In the genomic region with DNA sequence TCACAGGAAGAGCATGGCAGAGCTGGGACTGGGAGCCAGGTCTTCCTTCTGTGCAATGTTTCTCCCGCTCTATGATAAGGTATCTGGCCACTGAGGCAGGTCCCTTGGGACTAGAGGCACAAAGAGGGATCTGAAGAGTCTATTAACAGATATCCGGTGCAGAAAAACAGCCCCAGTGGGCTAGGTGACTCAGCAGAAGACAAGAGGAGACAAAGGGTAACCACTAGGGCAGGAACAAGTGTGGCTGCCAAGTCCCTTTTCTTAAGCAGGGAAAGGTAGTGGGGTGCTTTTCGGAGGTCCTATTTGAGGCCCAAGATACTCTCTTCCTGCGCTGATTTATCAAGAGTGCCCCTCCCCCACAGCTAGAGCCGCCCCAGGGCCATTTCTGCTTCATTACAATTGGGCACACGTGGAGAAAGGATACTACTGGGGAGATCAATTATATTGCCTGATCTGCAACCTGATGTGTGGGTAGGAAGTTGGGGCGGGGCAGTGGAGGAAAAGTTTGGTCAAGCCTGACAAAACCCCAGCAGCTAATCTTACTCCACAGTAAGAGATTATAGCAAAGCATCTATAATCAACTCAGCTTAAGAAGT, we compare ENCODE assay signal across 12 cellular contexts. TPM values are rescaled to one million over a fixed set of nuclear protein-coding genes. Genes with fewer than 3 reads are reported as not detected.
DNase-seq lines count a peak whose midpoint lies in the region; ATAC-seq and TF ChIP-seq lines count a peak whose summit lies in the region.
"Had no signal": no experiment of that assay in that cellular context is flagged by ENCODE, and none has a peak within 500 bp of the region (broad histone marks: within the 10 kb centered on the region; RNA-seq: fewer than 3 reads in every experiment).

A gene with protein sequence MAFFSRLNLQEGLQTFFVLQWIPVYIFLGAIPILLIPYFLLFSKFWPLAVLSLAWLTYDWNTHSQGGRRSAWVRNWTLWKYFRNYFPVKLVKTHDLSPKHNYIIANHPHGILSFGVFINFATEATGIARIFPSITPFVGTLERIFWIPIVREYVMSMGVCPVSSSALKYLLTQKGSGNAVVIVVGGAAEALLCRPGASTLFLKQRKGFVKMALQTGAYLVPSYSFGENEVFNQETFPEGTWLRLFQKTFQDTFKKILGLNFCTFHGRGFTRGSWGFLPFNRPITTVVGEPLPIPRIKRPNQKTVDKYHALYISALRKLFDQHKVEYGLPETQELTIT (plus strand): TSS at position 546 of the 596 bp plus-strand sequence. CDS start 100 bp downstream, outside the sequence.

- peaks cover 7% of the 10 kb centered on the region for H3K4me1 ChIP-seq in GM23338 (ENCODE audit: insufficient read depth)

- ATAC-seq in activated CD8-positive, alpha-beta memory T cell treated with anti-CD3 and anti-CD28 coated beads, Interleukin-2, amount 10 ng/mL, durations not matched to agents 7 days and 5 days: peak; percentile 49
- ATAC-seq in GM23338: no peak
- no peak for ATAC-seq in stimulated activated effector memory CD8-positive, alpha-beta T cell treated with anti-CD3 and anti-CD28 coated beads, Interleukin-12 subunit alpha, Interleukin-12 subunit beta, amount 100 ng/mL, for 72 hours

- no peaks in the 10 kb centered on the region for H3K36me3 Mint-ChIP-seq in activated CD8-positive, alpha-beta memory T cell treated with anti-CD3 and anti-CD28 coated beads, Interleukin-2, amount 10 ng/mL, durations not matched to agents 7 days and 5 days
- no peaks in the 10 kb centered on the region for H3K36me3 Mint-ChIP-seq in GM23338 (ENCODE audit: low read depth)
- no peaks in the 10 kb centered on the region for H3K36me3 Mint-ChIP-seq in stimulated activated effector memory CD8-positive, alpha-beta T cell treated with anti-CD3 and anti-CD28 coated beads, Interleukin-12 subunit alpha, Interleukin-12 subunit beta, amount 100 ng/mL, for 72 hours
- H3K36me3 Mint-ChIP-seq: activated naive CD4-positive, alpha-beta T cell treated with anti-CD3 and anti-CD28 coated beads, Interleukin-2, amount 10 ng/mL, durations not matched to agents 7 days and 5 days had no signal

- H3K4me1 Mint-ChIP-seq in activated CD8-positive, alpha-beta memory T cell treated with anti-CD3 and anti-CD28 coated beads, Interleukin-2, amount 10 ng/mL, durations not matched to agents 7 days and 5 days: peaks cover 27% of the 10 kb centered on the region
- peaks cover 19% of the 10 kb centered on the region for H3K4me1 Mint-ChIP-seq in GM23338
- H3K4me1 Mint-ChIP-seq in stimulated activated effector memory CD8-positive, alpha-beta T cell treated with anti-CD3 and anti-CD28 coated beads, Interleukin-12 subunit alpha, Interleukin-12 subunit beta, amount 100 ng/mL, for 72 hours: peaks cover 8% of the 10 kb centered on the region

- H3K27ac ChIP-seq in GM23338 (ENCODE audit: low read depth): no peak within 1 kb of the TSS

- H3F3A ChIP-seq in GM23338 (replicated peaks; ENCODE audit: low read depth): no peaks in the 10 kb centered on the region

- peak within 1 kb of the TSS; percentile 46 for H3K27ac Mint-ChIP-seq in activated CD8-positive, alpha-beta memory T cell treated with anti-CD3 and anti-CD28 coated beads, Interleukin-2, amount 10 ng/mL, durations not matched to agents 7 days and 5 days
- H3K27ac Mint-ChIP-seq in GM23338: no peak within 1 kb of the TSS
- peak within 1 kb of the TSS; percentile 78 for H3K27ac Mint-ChIP-seq in stimulated activated effector memory CD8-positive, alpha-beta T cell treated with anti-CD3 and anti-CD28 coated beads, Interleukin-12 subunit alpha, Interleukin-12 subunit beta, amount 100 ng/mL, for 72 hours
- H3K27ac Mint-ChIP-seq: activated naive CD4-positive, alpha-beta T cell treated with anti-CD3 and anti-CD28 coated beads, Interleukin-2, amount 10 ng/mL, durations not matched to agents 7 days and 5 days had no signal

- CTCF ChIA-PET in activated CD8-positive, alpha-beta memory T cell treated with anti-CD3 and anti-CD28 coated beads, Interleukin-2, amount 10 ng/mL, durations not matched to agents 7 days and 5 days (lab: Charles Lee): interaction anchor here (0.5 to 1.0 kb wide), 2 partner anchors 44 to 61 kb away, joined by 3 read pairs; a partner anchor contains a TSS

- no peak for TF ChIP-seq CTCF in GM23338 (conservative IDR thresholded peaks at IDR 0.05; ENCODE audit: low read depth in 2 of 2)

- H3K4me3 Mint-ChIP-seq in activated CD8-positive, alpha-beta memory T cell treated with anti-CD3 and anti-CD28 coated beads, Interleukin-2, amount 10 ng/mL, durations not matched to agents 7 days and 5 days: no peak within 1 kb of the TSS
- H3K4me3 Mint-ChIP-seq in GM23338: no peak within 1 kb of the TSS
- H3K4me3 Mint-ChIP-seq in stimulated activated effector memory CD8-positive, alpha-beta T cell treated with anti-CD3 and anti-CD28 coated beads, Interleukin-12 subunit alpha, Interleukin-12 subunit beta, amount 100 ng/mL, for 72 hours: no peak within 1 kb of the TSS
- H3K4me3 Mint-ChIP-seq: activated naive CD4-positive, alpha-beta T cell treated with anti-CD3 and anti-CD28 coated beads, Interleukin-2, amount 10 ng/mL, durations not matched to agents 7 days and 5 days had no signal

- H3K27me3 Mint-ChIP-seq in activated CD8-positive, alpha-beta memory T cell treated with anti-CD3 and anti-CD28 coated beads, Interleukin-2, amount 10 ng/mL, durations not matched to agents 7 days and 5 days: peaks cover 3% of the 10 kb centered on the region
- H3K27me3 Mint-ChIP-seq in GM23338 (ENCODE audit: insufficient read depth, low read depth, poor library complexity): peaks cover 5% of the 10 kb centered on the region
- H3K27me3 Mint-ChIP-seq: activated naive CD4-positive, alpha-beta T cell treated with anti-CD3 and anti-CD28 coated beads, Interleukin-2, amount 10 ng/mL, durations not matched to agents 7 days and 5 days had no signal

- H4K20me1 ChIP-seq in GM23338 (replicated peaks; ENCODE audit: insufficient read depth): no peaks in the 10 kb centered on the region

- H3K36me3 ChIP-seq in GM23338 (ENCODE audit: insufficient read depth): no peaks in the 10 kb centered on the region

- no peak within 1 kb of the TSS for H3K4me2 ChIP-seq in GM23338

- no peaks in the 10 kb centered on the region for H3K9me3 Mint-ChIP-seq in activated CD8-positive, alpha-beta memory T cell treated with anti-CD3 and anti-CD28 coated beads, Interleukin-2, amount 10 ng/mL, durations not matched to agents 7 days and 5 days (ENCODE audit: low read depth)
- no peaks in the 10 kb centered on the region for H3K9me3 Mint-ChIP-seq in GM23338
- H3K9me3 Mint-ChIP-seq in stimulated activated effector memory CD8-positive, alpha-beta T cell treated with anti-CD3 and anti-CD28 coated beads, Interleukin-12 subunit alpha, Interleukin-12 subunit beta, amount 100 ng/mL, for 72 hours: no peaks in the 10 kb centered on the region
- H3K9me3 Mint-ChIP-seq: activated naive CD4-positive, alpha-beta T cell treated with anti-CD3 and anti-CD28 coated beads, Interleukin-2, amount 10 ng/mL, durations not matched to agents 7 days and 5 days had no signal

- DNase-seq in activated CD8-positive, alpha-beta memory T cell treated with anti-CD3 and anti-CD28 coated beads, Interleukin-2, amount 10 ng/mL, durations not matched to agents 7 days and 5 days: peak; percentile 41
- no peak for DNase-seq in activated CD8-positive, alpha-beta memory T cell treated with anti-CD3 and anti-CD28 coated beads, Interleukin-2, amount 50 U/mL, for 4 hours
- DNase-seq in GM23338 (ENCODE audit: low spot score) (no peak), M059J (ENCODE audit: low read depth) (peak; percentile 47), GOT3 (lab: John Stamatoyannopoulos, UW) (no peak), D341Med (ENCODE audit: low spot score) (no peak), ecto neural progenitor cell (ENCODE audit: low spot score) (no peak)
- no peak for DNase-seq in stimulated activated effector memory CD8-positive, alpha-beta T cell treated with anti-CD3 and anti-CD28 coated beads, Interleukin-12 subunit alpha, Interleukin-12 subunit beta, amount 100 ng/mL, for 72 hours (ENCODE audit: low spot score in 2 of 2)
- DNase-seq: activated naive CD4-positive, alpha-beta T cell treated with anti-CD3 and anti-CD28 coated beads, Interleukin-2, amount 10 ng/mL, durations not matched to agents 7 days and 5 days; effector CD8-positive, alpha-beta T cell; NCI-H524 treated with DMSO at 0.1 percent for 48 hours had no signal

- H3K79me2 ChIP-seq in GM23338 (replicated peaks; ENCODE audit: insufficient read depth): no peaks in the 10 kb centered on the region

- no peaks in the 10 kb centered on the region for H3K27me3 ChIP-seq in GM23338 (ENCODE audit: insufficient read depth)

- H3K4me3 ChIP-seq in GM23338: no peak within 1 kb of the TSS

- H2AFZ ChIP-seq in GM23338: peak within 1 kb of the TSS; percentile 47; the same call in 1 of the 2 replicates

- H3K9me2 ChIP-seq in GM23338 (ENCODE audit: insufficient read depth): no peaks in the 10 kb centered on the region

TF ChIP-seq in GM23338, 12 proteins besides CTCF, POLR2A, EP300 and RAD21 (continues in another document):
- TF ChIP-seq EZH2phosphoT487 (IDR thresholded peaks at IDR 0.05; ENCODE audit: unreplicated experiment): no peak
- TF ChIP-seq EZH2 (IDR thresholded peaks at IDR 0.05; ENCODE audit: low read depth, unreplicated experiment): no peak

RNA-seq across cellular contexts. Expression of the gene that starts here (rescaled TPM):
- total RNA-seq in activated CD8-positive, alpha-beta memory T cell treated with anti-CD3 and anti-CD28 coated beads, Interleukin-2, amount 10 ng/mL, durations not matched to agents 7 days and 5 days: not detected
- total RNA-seq in GM23338 (2014; rRNA removed; shearing (Covaris generic)): not detected in 2 replicates
- polyA plus RNA-seq in GM23338 (2016; fragmentation: Nextera tagmentation; extraction: Ambion mirVana): not detected in 2 replicates
- not detected in 2 replicates for total RNA-seq in M059J (2014; rRNA removed; shearing (Covaris generic))
- total RNA-seq: temporal lobe had no signal

Comparison
In these comparisons a context has a peak if more than half of its experiments do, and no peak if none do; other contexts are left out.
1. Peak in DNase-seq and ATAC-seq in activated CD8-positive, alpha-beta memory T cell treated with anti-CD3 and anti-CD28 coated beads, Interleukin-2, amount 10 ng/mL, durations not matched to agents 7 days and 5 days; RNA of the gene not detected or under 1 TPM.
2. Peak in DNase-seq in M059J; RNA of the gene not detected or under 1 TPM.